9 cellular contexts compared by ENCODE assay signal in genomic region chr14:103105580-103106168, GRCh38. TPM values are rescaled to one million over a fixed set of nuclear protein-coding genes. Genes with fewer than 3 reads are reported as not detected.
DNase-seq lines count a peak whose midpoint lies in the region; ATAC-seq, FAIRE-seq and TF ChIP-seq lines count a peak whose summit lies in the region.
"Had no signal": no experiment of that assay in that cellular context is flagged by ENCODE, and none has a peak within 500 bp of the region (broad histone marks: within the 10 kb centered on the region; RNA-seq: fewer than 3 reads in every experiment).

No MANE protein-coding gene starts in this region.

- no peak for DNase-seq in SK-N-SH
- DNase-seq in NAMALWA (ENCODE audit: low spot score), result peak; percentile 76
- DNase-seq in SW480 (ENCODE audit: low spot score), result peak; percentile 80
- no peak for DNase-seq in urothelium cell line (ENCODE audit: low spot score)
- no peak for DNase-seq in NCI-H2227 (lab: John Stamatoyannopoulos, UW; ENCODE audit: unreplicated experiment)

- POLR2A ChIA-PET in SK-N-SH (lab: Yijun Ruan, JAX), result no interaction called here

- H3K9ac ChIP-seq in SK-N-SH, result no peak overlapping the region

- H3K4me2 ChIP-seq in SK-N-SH, result no peak overlapping the region

- H3K9me3 ChIP-seq in SK-N-SH (no peaks in the 10 kb centered on the region), neutrophil (no peaks in the 10 kb centered on the region)
- H3K9me3 ChIP-seq: uterus had no signal

- H3K36me3 ChIP-seq in SK-N-SH (replicated peaks in 1 of 2; ENCODE audit: control insufficient read depth in 1 of 2, insufficient read depth in 2 of 2, low read length in 1 of 2) (no peaks in the 10 kb centered on the region), neutrophil (no peaks in the 10 kb centered on the region)
- H3K36me3 ChIP-seq: uterus had no signal

- TF ChIP-seq RAD21 in SK-N-SH (IDR thresholded peaks at IDR 0.05; ENCODE audit: low read length), result peak; percentile 26; the same call in 1 of the 2 replicates

- no peaks in the 10 kb centered on the region for H4K20me1 ChIP-seq in SK-N-SH (ENCODE audit: insufficient read depth)

- no peak overlapping the region for H3K27ac ChIP-seq in SK-N-SH (ENCODE audit: low read depth in 2 of 2, low read length in 1 of 2)
- peak overlapping the region; percentile 72 for H3K27ac ChIP-seq in neutrophil
- H3K27ac ChIP-seq: uterus had no signal

- no peak overlapping the region for H2AFZ ChIP-seq in SK-N-SH (ENCODE audit: low read depth)

- FAIRE-seq in urothelium cell line (lab: Jason Lieb, UNC), result no peak

- no peak for ATAC-seq in SK-N-SH treated with all-trans-retinoic acid at 6 μM for 48 hours
- ATAC-seq in GM19467 (IDR thresholded peaks at IDR 0.05; ENCODE audit: unreplicated experiment), result no peak

- no peak for TF ChIP-seq EP300 in SK-N-SH (IDR thresholded peaks at IDR 0.05; ENCODE audit: borderline replicate concordance in 1 of 2, low read depth in 1 of 2, low read length in 1 of 2)

- H3K9me2 ChIP-seq in SK-N-SH, result no peaks in the 10 kb centered on the region

- H3K79me2 ChIP-seq in SK-N-SH (ENCODE audit: insufficient read depth), result no peaks in the 10 kb centered on the region

- no peak overlapping the region for H3K4me3 ChIP-seq in SK-N-SH (ENCODE audit: low read depth in 2 of 2, low read length in 1 of 2)
- H3K4me3 ChIP-seq in neutrophil (ENCODE audit: low read depth in 1 of 2, low read length in 1 of 2), result peak overlapping the region in 1 of 2 experiments; percentile 30
- H3K4me3 ChIP-seq: uterus had no signal

- H3F3A ChIP-seq in SK-N-SH (replicated peaks; ENCODE audit: insufficient read depth), result peaks cover 3% of the 10 kb centered on the region

- 36% methylated on average over 5 of the region's 10 CpGs for WGBS in SK-N-SH (ENCODE audit: low lambda C conversion rate)

- H3K27me3 ChIP-seq in SK-N-SH (ENCODE audit: insufficient read depth) (peaks cover 25% of the 10 kb centered on the region), neutrophil (peaks cover 58% of the 10 kb centered on the region)

- peaks cover 9 to 17% of the 10 kb centered on the region in 2 experiments; a peak in 3 of 4 replicates for H3K4me1 ChIP-seq in SK-N-SH (ENCODE audit: control insufficient read depth in 1 of 2, insufficient read depth in 2 of 2, low read depth in 1 of 2, low read length in 1 of 2)
- H3K4me1 ChIP-seq in neutrophil (ENCODE audit: control insufficient read depth in 1 of 2, insufficient read depth in 1 of 2, low read depth in 1 of 2, low read length in 1 of 2), result peaks cover 31 to 33% of the 10 kb centered on the region in 2 experiments

- TF ChIP-seq CTCF in SK-N-SH (IDR thresholded peaks at IDR 0.05), result peak; percentile 14; the same call in 1 of the 2 replicates
- peak; percentile 38 for TF ChIP-seq CTCF in neutrophil (IDR thresholded peaks at IDR 0.05)

- CTCF ChIA-PET in SK-N-SH (lab: Yijun Ruan, JAX), result interaction anchor here (0.6 to 7.8 kb wide), 58 partner anchors 7 to 489 kb away, joined by 3 to 250 read pairs (median 8); partner anchors contain the start of genes EXOC3L4, LBHD2 and TNFAIP2

TF ChIP-seq in SK-N-SH, 30 proteins besides CTCF, POLR2A, EP300 and RAD21 (continues in another document):
- TF ChIP-seq, protein P1, sequence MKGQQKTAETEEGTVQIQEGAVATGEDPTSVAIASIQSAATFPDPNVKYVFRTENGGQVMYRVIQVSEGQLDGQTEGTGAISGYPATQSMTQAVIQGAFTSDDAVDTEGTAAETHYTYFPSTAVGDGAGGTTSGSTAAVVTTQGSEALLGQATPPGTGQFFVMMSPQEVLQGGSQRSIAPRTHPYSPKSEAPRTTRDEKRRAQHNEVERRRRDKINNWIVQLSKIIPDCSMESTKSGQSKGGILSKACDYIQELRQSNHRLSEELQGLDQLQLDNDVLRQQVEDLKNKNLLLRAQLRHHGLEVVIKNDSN (IDR thresholded peaks at IDR 0.05; ENCODE audit: borderline replicate concordance, low read depth), result no peak
- TF ChIP-seq FOXM1 (IDR thresholded peaks at IDR 0.05; ENCODE audit: low read depth) (no peak), POLR2AphosphoS5 (IDR thresholded peaks at IDR 0.05; ENCODE audit: low read depth, low read length) (no peak), ELF1 (IDR thresholded peaks at IDR 0.05) (no peak)
- TF ChIP-seq, protein P2, sequence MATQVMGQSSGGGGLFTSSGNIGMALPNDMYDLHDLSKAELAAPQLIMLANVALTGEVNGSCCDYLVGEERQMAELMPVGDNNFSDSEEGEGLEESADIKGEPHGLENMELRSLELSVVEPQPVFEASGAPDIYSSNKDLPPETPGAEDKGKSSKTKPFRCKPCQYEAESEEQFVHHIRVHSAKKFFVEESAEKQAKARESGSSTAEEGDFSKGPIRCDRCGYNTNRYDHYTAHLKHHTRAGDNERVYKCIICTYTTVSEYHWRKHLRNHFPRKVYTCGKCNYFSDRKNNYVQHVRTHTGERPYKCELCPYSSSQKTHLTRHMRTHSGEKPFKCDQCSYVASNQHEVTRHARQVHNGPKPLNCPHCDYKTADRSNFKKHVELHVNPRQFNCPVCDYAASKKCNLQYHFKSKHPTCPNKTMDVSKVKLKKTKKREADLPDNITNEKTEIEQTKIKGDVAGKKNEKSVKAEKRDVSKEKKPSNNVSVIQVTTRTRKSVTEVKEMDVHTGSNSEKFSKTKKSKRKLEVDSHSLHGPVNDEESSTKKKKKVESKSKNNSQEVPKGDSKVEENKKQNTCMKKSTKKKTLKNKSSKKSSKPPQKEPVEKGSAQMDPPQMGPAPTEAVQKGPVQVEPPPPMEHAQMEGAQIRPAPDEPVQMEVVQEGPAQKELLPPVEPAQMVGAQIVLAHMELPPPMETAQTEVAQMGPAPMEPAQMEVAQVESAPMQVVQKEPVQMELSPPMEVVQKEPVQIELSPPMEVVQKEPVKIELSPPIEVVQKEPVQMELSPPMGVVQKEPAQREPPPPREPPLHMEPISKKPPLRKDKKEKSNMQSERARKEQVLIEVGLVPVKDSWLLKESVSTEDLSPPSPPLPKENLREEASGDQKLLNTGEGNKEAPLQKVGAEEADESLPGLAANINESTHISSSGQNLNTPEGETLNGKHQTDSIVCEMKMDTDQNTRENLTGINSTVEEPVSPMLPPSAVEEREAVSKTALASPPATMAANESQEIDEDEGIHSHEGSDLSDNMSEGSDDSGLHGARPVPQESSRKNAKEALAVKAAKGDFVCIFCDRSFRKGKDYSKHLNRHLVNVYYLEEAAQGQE (IDR thresholded peaks at IDR 0.05; ENCODE audit: low read depth, low read length), result no peak

TF ChIP-seq in SK-N-SH treated with all-trans-retinoic acid at 6 μM for 48 hours, 23 proteins besides CTCF, POLR2A, EP300 and RAD21:
- no peak for TF ChIP-seq ISL1 (CRISPR knock-in tag; IDR thresholded peaks at IDR 0.05)

RNA-seq across cellular contexts. Expression of gene EXOC3L4, which starts 11.1 kb away (rescaled TPM):
- 0.21 and 0.46 TPM in 2 replicates for polyA plus RNA-seq in SK-N-SH (2012; rRNA removed)
- polyA plus RNA-seq in SK-N-SH (2012; cell fraction: cytosol; rRNA removed), result 0.04 and 0.08 TPM in 2 replicates
- 0.72 and 0.73 TPM in 2 replicates for polyA plus RNA-seq in SK-N-SH (2012; cell fraction: nucleus; rRNA removed)

RNA-seq across cellular contexts. Expression of gene TNFAIP2, which starts 17.6 kb away (rescaled TPM):
- polyA plus RNA-seq in SK-N-SH (2012; rRNA removed), result 11.8 and 16.0 TPM in 2 replicates
- 4.8 and 7.6 TPM in 2 replicates for polyA plus RNA-seq in SK-N-SH (2012; cell fraction: cytosol; rRNA removed)
- 31.4 and 61.9 TPM in 2 replicates for polyA plus RNA-seq in SK-N-SH (2012; cell fraction: nucleus; rRNA removed)

RNA-seq across cellular contexts. Expression of gene LBHD2, which starts 21.7 kb away (rescaled TPM):
- not detected in 2 replicates for polyA plus RNA-seq in SK-N-SH (2012; rRNA removed)
- not detected in 2 replicates for polyA plus RNA-seq in SK-N-SH (2012; cell fraction: cytosol; rRNA removed)
- not detected in 2 replicates for polyA plus RNA-seq in SK-N-SH (2012; cell fraction: nucleus; rRNA removed)

RNA-seq across cellular contexts. Expression of gene CDC42BPB, which starts 48.3 kb away (rescaled TPM):
- polyA plus RNA-seq in SK-N-SH (2012; rRNA removed), result 59.7 and 61.6 TPM in 2 replicates
- polyA plus RNA-seq in SK-N-SH (2012; cell fraction: cytosol; rRNA removed), result 30.0 and 41.9 TPM in 2 replicates
- polyA plus RNA-seq in SK-N-SH (2012; cell fraction: nucleus; rRNA removed), result 160 and 189 TPM in 2 replicates

Comparison
In these comparisons a context has a peak if more than half of its experiments do, and no peak if none do; other contexts are left out.
1. DNase-seq: peak in NAMALWA (single experiment) and SW480 (single experiment); none in SK-N-SH (single experiment), urothelium cell line (single experiment) and NCI-H2227 (single experiment).